Comparison of ENCODE assay signal across 1 cellular context in genomic region chr16:15650698-15651161, GRCh38.
A peak's percentile ranks its signal among the peaks of the same experiment; 100 is the strongest.
TF ChIP-seq lines count a peak whose summit lies in the region.

No MANE protein-coding gene starts in this region.

TF ChIP-seq in HepG2, 621 proteins besides CTCF, POLR2A, EP300 and RAD21 (continued from another document and continues in another):
- TF ChIP-seq, protein P1, sequence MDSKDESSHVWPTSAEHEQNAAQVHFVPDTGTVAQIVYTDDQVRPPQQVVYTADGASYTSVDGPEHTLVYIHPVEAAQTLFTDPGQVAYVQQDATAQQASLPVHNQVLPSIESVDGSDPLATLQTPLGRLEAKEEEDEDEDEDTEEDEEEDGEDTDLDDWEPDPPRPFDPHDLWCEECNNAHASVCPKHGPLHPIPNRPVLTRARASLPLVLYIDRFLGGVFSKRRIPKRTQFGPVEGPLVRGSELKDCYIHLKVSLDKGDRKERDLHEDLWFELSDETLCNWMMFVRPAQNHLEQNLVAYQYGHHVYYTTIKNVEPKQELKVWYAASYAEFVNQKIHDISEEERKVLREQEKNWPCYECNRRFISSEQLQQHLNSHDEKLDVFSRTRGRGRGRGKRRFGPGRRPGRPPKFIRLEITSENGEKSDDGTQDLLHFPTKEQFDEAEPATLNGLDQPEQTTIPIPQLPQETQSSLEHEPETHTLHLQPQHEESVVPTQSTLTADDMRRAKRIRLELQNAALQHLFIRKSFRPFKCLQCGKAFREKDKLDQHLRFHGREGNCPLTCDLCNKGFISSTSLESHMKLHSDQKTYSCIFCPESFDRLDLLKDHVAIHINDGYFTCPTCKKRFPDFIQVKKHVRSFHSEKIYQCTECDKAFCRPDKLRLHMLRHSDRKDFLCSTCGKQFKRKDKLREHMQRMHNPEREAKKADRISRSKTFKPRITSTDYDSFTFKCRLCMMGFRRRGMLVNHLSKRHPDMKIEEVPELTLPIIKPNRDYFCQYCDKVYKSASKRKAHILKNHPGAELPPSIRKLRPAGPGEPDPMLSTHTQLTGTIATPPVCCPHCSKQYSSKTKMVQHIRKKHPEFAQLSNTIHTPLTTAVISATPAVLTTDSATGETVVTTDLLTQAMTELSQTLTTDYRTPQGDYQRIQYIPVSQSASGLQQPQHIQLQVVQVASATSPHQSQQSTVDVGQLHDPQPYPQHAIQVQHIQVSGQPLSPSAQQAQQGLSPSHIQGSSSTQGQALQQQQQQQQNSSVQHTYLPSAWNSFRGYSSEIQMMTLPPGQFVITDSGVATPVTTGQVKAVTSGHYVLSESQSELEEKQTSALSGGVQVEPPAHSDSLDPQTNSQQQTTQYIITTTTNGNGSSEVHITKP (CRISPR knock-in tag; IDR thresholded peaks at IDR 0.05; ENCODE audit: low read depth), result peak; percentile 9; the same call in 1 of the 2 replicates
- TF ChIP-seq NPAS2 (CRISPR knock-in tag; IDR thresholded peaks at IDR 0.05; ENCODE audit: borderline replicate concordance) (no peak), ZNF615 (CRISPR knock-in tag; IDR thresholded peaks at IDR 0.05; ENCODE audit: borderline replicate concordance) (no peak), PBX2 (CRISPR knock-in tag; IDR thresholded peaks at IDR 0.05) (no peak), ZNF605 (CRISPR knock-in tag; IDR thresholded peaks at IDR 0.05) (peak; percentile 85; the same call in 1 of the 2 replicates), NFE2L1 (CRISPR knock-in tag; IDR thresholded peaks at IDR 0.05; ENCODE audit: borderline replicate concordance) (0 out of 2 replicates have a peak, but pooled peaks have one; percentile 62), NFKBIZ (CRISPR knock-in tag; IDR thresholded peaks at IDR 0.05) (no peak), ZNF329 (CRISPR knock-in tag; IDR thresholded peaks at IDR 0.05; ENCODE audit: low read depth) (no peak), NFKB2 (CRISPR knock-in tag; IDR thresholded peaks at IDR 0.05; ENCODE audit: borderline replicate concordance) (peak; percentile 10; the same call in 1 of the 2 replicates), BCLAF1 (IDR thresholded peaks at IDR 0.05) (no peak), NONO (IDR thresholded peaks at IDR 0.05) (peak; percentile 46; the same call in 1 of the 2 replicates), NONO (CRISPR knock-in tag; conservative IDR thresholded peaks at IDR 0.05) (no peak), ZNF619 (CRISPR knock-in tag; IDR thresholded peaks at IDR 0.05) (peak; percentile 84; the same call in 1 of the 2 replicates), JDP2 (CRISPR knock-in tag; IDR thresholded peaks at IDR 0.05; ENCODE audit: borderline replicate concordance) (no peak), ZNF34 (CRISPR knock-in tag; IDR thresholded peaks at IDR 0.05; ENCODE audit: borderline replicate concordance) (no peak), ZNF766 (CRISPR knock-in tag; IDR thresholded peaks at IDR 0.05; ENCODE audit: borderline replicate concordance) (no peak), ZBTB14 (CRISPR knock-in tag; IDR thresholded peaks at IDR 0.05) (no peak), ZNF629 (CRISPR knock-in tag; conservative IDR thresholded peaks at IDR 0.05) (no peak), ZNF225 (CRISPR knock-in tag; IDR thresholded peaks at IDR 0.05) (0 out of 2 replicates have a peak, but pooled peaks have one; percentile 25), PCBP2 (optimal IDR thresholded peaks at IDR 0.05; ENCODE audit: low read depth, low read length, poor library complexity, severe bottlenecking) (peak; percentile 5), JUND (CRISPR knock-in tag; IDR thresholded peaks at IDR 0.05) (peak; percentile 44; the same call in 1 of the 2 replicates), KAT7 (CRISPR knock-in tag; IDR thresholded peaks at IDR 0.05; ENCODE audit: borderline replicate concordance) (no peak), KLF13 (CRISPR knock-in tag; IDR thresholded peaks at IDR 0.05) (0 out of 2 replicates have a peak, but pooled peaks have one; percentile 93), ZNF878 (CRISPR knock-in tag; IDR thresholded peaks at IDR 0.05) (peak; percentile 54; the same call in 1 of the 2 replicates), ZNF772 (CRISPR knock-in tag; IDR thresholded peaks at IDR 0.05) (0 out of 2 replicates have a peak, but pooled peaks have one; percentile 36), PRPF4 (IDR thresholded peaks at IDR 0.05; ENCODE audit: low read depth, low read length, poor library complexity, severe bottlenecking) (no peak), ZNF710 (CRISPR knock-in tag; IDR thresholded peaks at IDR 0.05; ENCODE audit: borderline replicate concordance) (no peak), ELF3 (CRISPR knock-in tag; IDR thresholded peaks at IDR 0.05) (no peak), KLF12 (CRISPR knock-in tag; IDR thresholded peaks at IDR 0.05; ENCODE audit: borderline replicate concordance) (no peak), ZBTB44 (CRISPR knock-in tag; IDR thresholded peaks at IDR 0.05) (no peak), LCORL (IDR thresholded peaks at IDR 0.05) (no peak; the same call in 1 of the 2 replicates), LCORL (CRISPR knock-in tag; IDR thresholded peaks at IDR 0.05) (peak; percentile 10; the same call in 1 of the 2 replicates), ZNF331 (CRISPR knock-in tag; IDR thresholded peaks at IDR 0.05) (no peak), MATR3 (CRISPR knock-in tag; IDR thresholded peaks at IDR 0.05) (no peak), ZNF784 (CRISPR knock-in tag; IDR thresholded peaks at IDR 0.05; ENCODE audit: borderline replicate concordance) (no peak)
- TF ChIP-seq, protein P2, sequence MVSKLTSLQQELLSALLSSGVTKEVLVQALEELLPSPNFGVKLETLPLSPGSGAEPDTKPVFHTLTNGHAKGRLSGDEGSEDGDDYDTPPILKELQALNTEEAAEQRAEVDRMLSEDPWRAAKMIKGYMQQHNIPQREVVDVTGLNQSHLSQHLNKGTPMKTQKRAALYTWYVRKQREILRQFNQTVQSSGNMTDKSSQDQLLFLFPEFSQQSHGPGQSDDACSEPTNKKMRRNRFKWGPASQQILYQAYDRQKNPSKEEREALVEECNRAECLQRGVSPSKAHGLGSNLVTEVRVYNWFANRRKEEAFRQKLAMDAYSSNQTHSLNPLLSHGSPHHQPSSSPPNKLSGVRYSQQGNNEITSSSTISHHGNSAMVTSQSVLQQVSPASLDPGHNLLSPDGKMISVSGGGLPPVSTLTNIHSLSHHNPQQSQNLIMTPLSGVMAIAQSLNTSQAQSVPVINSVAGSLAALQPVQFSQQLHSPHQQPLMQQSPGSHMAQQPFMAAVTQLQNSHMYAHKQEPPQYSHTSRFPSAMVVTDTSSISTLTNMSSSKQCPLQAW (CRISPR knock-in tag; IDR thresholded peaks at IDR 0.05), result peak; percentile 3; the same call in 1 of the 2 replicates
- TF ChIP-seq, protein P3, sequence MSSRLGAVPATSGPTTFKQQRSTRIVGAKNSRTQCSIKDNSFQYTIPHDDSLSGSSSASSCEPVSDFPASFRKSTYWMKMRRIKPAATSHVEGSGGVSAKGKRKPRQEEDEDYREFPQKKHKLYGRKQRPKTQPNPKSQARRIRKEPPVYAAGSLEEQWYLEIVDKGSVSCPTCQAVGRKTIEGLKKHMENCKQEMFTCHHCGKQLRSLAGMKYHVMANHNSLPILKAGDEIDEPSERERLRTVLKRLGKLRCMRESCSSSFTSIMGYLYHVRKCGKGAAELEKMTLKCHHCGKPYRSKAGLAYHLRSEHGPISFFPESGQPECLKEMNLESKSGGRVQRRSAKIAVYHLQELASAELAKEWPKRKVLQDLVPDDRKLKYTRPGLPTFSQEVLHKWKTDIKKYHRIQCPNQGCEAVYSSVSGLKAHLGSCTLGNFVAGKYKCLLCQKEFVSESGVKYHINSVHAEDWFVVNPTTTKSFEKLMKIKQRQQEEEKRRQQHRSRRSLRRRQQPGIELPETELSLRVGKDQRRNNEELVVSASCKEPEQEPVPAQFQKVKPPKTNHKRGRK (CRISPR knock-in tag; IDR thresholded peaks at IDR 0.05), result peak; percentile 87
- TF ChIP-seq, protein P4, sequence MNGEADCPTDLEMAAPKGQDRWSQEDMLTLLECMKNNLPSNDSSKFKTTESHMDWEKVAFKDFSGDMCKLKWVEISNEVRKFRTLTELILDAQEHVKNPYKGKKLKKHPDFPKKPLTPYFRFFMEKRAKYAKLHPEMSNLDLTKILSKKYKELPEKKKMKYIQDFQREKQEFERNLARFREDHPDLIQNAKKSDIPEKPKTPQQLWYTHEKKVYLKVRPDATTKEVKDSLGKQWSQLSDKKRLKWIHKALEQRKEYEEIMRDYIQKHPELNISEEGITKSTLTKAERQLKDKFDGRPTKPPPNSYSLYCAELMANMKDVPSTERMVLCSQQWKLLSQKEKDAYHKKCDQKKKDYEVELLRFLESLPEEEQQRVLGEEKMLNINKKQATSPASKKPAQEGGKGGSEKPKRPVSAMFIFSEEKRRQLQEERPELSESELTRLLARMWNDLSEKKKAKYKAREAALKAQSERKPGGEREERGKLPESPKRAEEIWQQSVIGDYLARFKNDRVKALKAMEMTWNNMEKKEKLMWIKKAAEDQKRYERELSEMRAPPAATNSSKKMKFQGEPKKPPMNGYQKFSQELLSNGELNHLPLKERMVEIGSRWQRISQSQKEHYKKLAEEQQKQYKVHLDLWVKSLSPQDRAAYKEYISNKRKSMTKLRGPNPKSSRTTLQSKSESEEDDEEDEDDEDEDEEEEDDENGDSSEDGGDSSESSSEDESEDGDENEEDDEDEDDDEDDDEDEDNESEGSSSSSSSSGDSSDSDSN (CRISPR knock-in tag; IDR thresholded peaks at IDR 0.05), result peak; percentile 8; the same call in 1 of the 2 replicates
- TF ChIP-seq, protein P5, sequence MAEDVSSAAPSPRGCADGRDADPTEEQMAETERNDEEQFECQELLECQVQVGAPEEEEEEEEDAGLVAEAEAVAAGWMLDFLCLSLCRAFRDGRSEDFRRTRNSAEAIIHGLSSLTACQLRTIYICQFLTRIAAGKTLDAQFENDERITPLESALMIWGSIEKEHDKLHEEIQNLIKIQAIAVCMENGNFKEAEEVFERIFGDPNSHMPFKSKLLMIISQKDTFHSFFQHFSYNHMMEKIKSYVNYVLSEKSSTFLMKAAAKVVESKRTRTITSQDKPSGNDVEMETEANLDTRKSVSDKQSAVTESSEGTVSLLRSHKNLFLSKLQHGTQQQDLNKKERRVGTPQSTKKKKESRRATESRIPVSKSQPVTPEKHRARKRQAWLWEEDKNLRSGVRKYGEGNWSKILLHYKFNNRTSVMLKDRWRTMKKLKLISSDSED (CRISPR knock-in tag; IDR thresholded peaks at IDR 0.05), result no peak
